In the genomic region with DNA sequence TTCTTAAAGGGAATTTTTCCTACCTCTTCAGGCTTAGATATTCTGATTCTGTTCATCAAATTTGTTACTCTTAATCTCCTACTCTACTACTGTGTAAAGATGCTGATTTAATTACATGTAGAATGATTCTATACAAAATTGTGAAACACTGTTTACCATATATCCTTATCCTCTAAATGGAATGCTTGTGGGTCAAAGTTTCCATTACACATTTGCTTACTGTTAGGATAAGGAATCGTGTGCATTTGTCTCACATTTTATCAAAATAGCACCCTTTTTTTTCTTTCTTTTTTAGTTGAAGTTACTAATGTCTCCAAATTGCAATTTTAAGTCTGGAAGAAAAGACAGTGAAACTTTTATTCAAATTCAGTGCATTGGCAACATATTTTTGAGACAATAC, we compare ENCODE assay signal across 26 cellular contexts.
"Had no signal": no experiment of that assay in that cellular context is flagged by ENCODE, and none has a peak within 500 bp of the region (broad histone marks: within the 10 kb centered on the region; RNA-seq: fewer than 3 reads in every experiment).

No MANE protein-coding gene starts in this region.

- H3K27me3 ChIP-seq: dorsolateral prefrontal cortex, gastroesophageal sphincter, heart right ventricle, right atrium auricular region, spleen, transverse colon, upper lobe of right lung, uterus had no signal

- H3K4me1 ChIP-seq: foreskin keratinocyte, gastroesophageal sphincter, heart right ventricle, lower lobe of right lung, prostate gland, right atrium auricular region, spleen, transverse colon, upper lobe of right lung, uterus had no signal

- H3K9me3 ChIP-seq: gastroesophageal sphincter, lower lobe of right lung, mucosa of descending colon, prostate gland, right atrium auricular region, spleen, thoracic aorta, transverse colon, upper lobe of right lung, uterus had no signal

- FAIRE-seq: keratinocyte had no signal

- H3K36me3 ChIP-seq: gastroesophageal sphincter, heart right ventricle, lower lobe of right lung, prostate gland, right atrium auricular region, spleen, thoracic aorta, transverse colon, upper lobe of right lung, uterus had no signal

- DNase-seq: cerebellar nuclear complex; cortex of kidney; dorsolateral prefrontal cortex; effector CD4-positive, alpha-beta T cell; foreskin keratinocyte; heart right ventricle; hypothalamus; immature natural killer cell; left ventricle myocardium superior; lower lobe of right lung; mucosa of descending colon; naive B cell; nephron progenitor cell; nucleus accumbens; spleen; stimulated activated CD4-positive, alpha-beta T cell treated with anti-CD3 and anti-CD28 coated beads, Interleukin-2, amount 100 ng/mL, for 48 hours; stimulated activated naive B cell treated with anti-CD40 and anti-IgM and Interleukin-4, amounts not matched to agents 10 μg/mL and 1 μg/mL and 100 μg/mL, for 72 hours; transverse colon; upper lobe of right lung; uterus had no signal

- H3K4me3 ChIP-seq: dorsolateral prefrontal cortex, gastroesophageal sphincter, heart right ventricle, lower lobe of right lung, mucosa of descending colon, prostate gland, right atrium auricular region, spleen, thoracic aorta, transverse colon, upper lobe of right lung, uterus had no signal

- H3K27ac ChIP-seq: dorsolateral prefrontal cortex, epithelial cell of prostate, foreskin keratinocyte, gastroesophageal sphincter, heart right ventricle, lower lobe of right lung, prostate gland, right atrium auricular region, spleen, thoracic aorta, transverse colon, upper lobe of right lung, uterus had no signal
